Comparison of ENCODE assay signal across 18 cellular contexts in genomic region chr11:70341881-70342429, GRCh38. TPM values are rescaled to one million over a fixed set of nuclear protein-coding genes. Genes with fewer than 3 reads are reported as not detected.
"Had no signal": no experiment of that assay in that cellular context is flagged by ENCODE, and none has a peak within 500 bp of the region (broad histone marks: within the 10 kb centered on the region; RNA-seq: fewer than 3 reads in every experiment).

No MANE protein-coding gene starts in this region.

- H2AFZ ChIP-seq: parathyroid adenoma had no signal

- H3K9me3 ChIP-seq: body of pancreas, colonic mucosa, left lung had no signal

- H3K9ac ChIP-seq: parathyroid adenoma had no signal

- H3K27ac Mint-ChIP-seq: activated naive CD8-positive, alpha-beta T cell treated with anti-CD3 and anti-CD28 coated beads for 36 hours; activated T-helper 1 cell treated with anti-CD3 and anti-CD28 coated beads, Interleukin-12 subunit alpha, Interleukin-12 subunit beta, Interleukin-2, Interleukin-4 antibody, amounts not matched to agents 30 ng/mL and 10 ng/mL and 1 ng/mL, durations not matched to agents 14 hours and 24 hours and 36 hours; stimulated activated memory B cell treated with anti-CD40 and anti-IgM and Interleukin-4, amounts not matched to agents 10 μg/mL and 1 μg/mL and 100 μg/mL, for 72 hours; T-cell had no signal

- H3K4me1 Mint-ChIP-seq: activated naive CD8-positive, alpha-beta T cell treated with anti-CD3 and anti-CD28 coated beads for 36 hours; stimulated activated memory B cell treated with anti-CD40 and anti-IgM and Interleukin-4, amounts not matched to agents 10 μg/mL and 1 μg/mL and 100 μg/mL, for 72 hours; T-cell had no signal

- H3K4me3 ChIP-seq: body of pancreas, colonic mucosa, left lung, smooth muscle cell had no signal

- H3K4me1 ChIP-seq: body of pancreas, colonic mucosa, left lung had no signal

- H3K4me2 ChIP-seq: smooth muscle cell had no signal

- ATAC-seq: body of pancreas; left lung; naive thymus-derived CD8-positive, alpha-beta T cell; sciatic nerve; stimulated activated memory B cell treated with anti-CD40 and anti-IgM and Interleukin-4, amounts not matched to agents 10 μg/mL and 1 μg/mL and 100 μg/mL, for 72 hours; T-cell had no signal

- H3K9me3 Mint-ChIP-seq: activated naive CD8-positive, alpha-beta T cell treated with anti-CD3 and anti-CD28 coated beads for 36 hours; activated T-helper 1 cell treated with anti-CD3 and anti-CD28 coated beads, Interleukin-12 subunit alpha, Interleukin-12 subunit beta, Interleukin-2, Interleukin-4 antibody, amounts not matched to agents 30 ng/mL and 10 ng/mL and 1 ng/mL, durations not matched to agents 14 hours and 24 hours and 36 hours; naive thymus-derived CD8-positive, alpha-beta T cell; stimulated activated memory B cell treated with anti-CD40 and anti-IgM and Interleukin-4, amounts not matched to agents 10 μg/mL and 1 μg/mL and 100 μg/mL, for 72 hours; T-cell had no signal

- H3K27me3 ChIP-seq: body of pancreas, colonic mucosa, left lung had no signal

- H3K27me3 Mint-ChIP-seq: activated naive CD8-positive, alpha-beta T cell treated with anti-CD3 and anti-CD28 coated beads for 36 hours; naive thymus-derived CD8-positive, alpha-beta T cell; stimulated activated memory B cell treated with anti-CD40 and anti-IgM and Interleukin-4, amounts not matched to agents 10 μg/mL and 1 μg/mL and 100 μg/mL, for 72 hours; T-cell had no signal

- H3K27ac ChIP-seq: body of pancreas, colonic mucosa, left lung, parathyroid adenoma had no signal

- H3K4me3 Mint-ChIP-seq: activated naive CD8-positive, alpha-beta T cell treated with anti-CD3 and anti-CD28 coated beads for 36 hours; activated T-helper 1 cell treated with anti-CD3 and anti-CD28 coated beads, Interleukin-12 subunit alpha, Interleukin-12 subunit beta, Interleukin-2, Interleukin-4 antibody, amounts not matched to agents 30 ng/mL and 10 ng/mL and 1 ng/mL, durations not matched to agents 14 hours and 24 hours and 36 hours; naive thymus-derived CD8-positive, alpha-beta T cell; stimulated activated memory B cell treated with anti-CD40 and anti-IgM and Interleukin-4, amounts not matched to agents 10 μg/mL and 1 μg/mL and 100 μg/mL, for 72 hours; T-cell had no signal

- H3K79me2 ChIP-seq: parathyroid adenoma had no signal

- DNase-seq: activated CD4-positive, alpha-beta T cell treated with anti-CD3 and anti-CD28 coated beads, Interleukin-2, amount 50 U/mL, for 4 hours; activated gamma-delta T cell treated with Interleukin-2 at 50 U/mL for 16 hours; activated naive CD8-positive, alpha-beta T cell treated with anti-CD3 and anti-CD28 coated beads for 36 hours; activated T-cell treated with anti-CD3 and anti-CD28 coated beads for 4 hours; amygdala; body of pancreas; caudate nucleus; colonic mucosa; left lung; naive thymus-derived CD8-positive, alpha-beta T cell; stimulated activated CD4-positive, alpha-beta T cell treated with anti-CD3 and anti-CD28 coated beads, Interleukin-4, amount 100 ng/mL, for 1 hour; T-cell; T-helper 9 cell had no signal

RNA-seq across cellular contexts. Expression of gene CTTN, which starts 56.4 kb away (rescaled TPM):
- polyA plus RNA-seq: naive thymus-derived CD8-positive, alpha-beta T cell had no signal
